Comparison of ENCODE assay signal across 9 cellular contexts in genomic region chr11:61830318-61831105, GRCh38. TPM values are rescaled to one million over a fixed set of nuclear protein-coding genes. Genes with fewer than 3 reads are reported as not detected.
DNase-seq lines count a peak whose midpoint lies in the region; ATAC-seq and TF ChIP-seq lines count a peak whose summit lies in the region.
"Had no signal": no experiment of that assay in that cellular context is flagged by ENCODE, and none has a peak within 500 bp of the region (broad histone marks: within the 10 kb centered on the region; RNA-seq: fewer than 3 reads in every experiment).

No MANE protein-coding gene starts in this region.

- H3K9me3 ChIP-seq in neural cell (ENCODE audit: low read length) = no peaks in the 10 kb centered on the region

- peaks cover 2% of the 10 kb centered on the region for H3K36me3 Mint-ChIP-seq in IgD-negative memory B cell
- H3K36me3 Mint-ChIP-seq: T-cell had no signal

- ATAC-seq in HG03571 (IDR thresholded peaks at IDR 0.05; ENCODE audit: unreplicated experiment) = no peak
- ATAC-seq in GM19463 (IDR thresholded peaks at IDR 0.05; ENCODE audit: unreplicated experiment) = no peak
- ATAC-seq: T-cell had no signal

- H4K20me1 ChIP-seq in neural cell (ENCODE audit: insufficient read depth) = peaks cover 8% of the 10 kb centered on the region

- CTCF ChIA-PET in BJ (lab: Yijun Ruan, JAX) = interaction anchor here (0.6 to 4.8 kb wide), 6 partner anchors 13 to 276 kb away, joined by 3 to 22 read pairs (median 3); partner anchors contain the start of gene FADS1

- H3K4me1 Mint-ChIP-seq in IgD-negative memory B cell = peaks cover 17 to 20% (median 19%) of the 10 kb centered on the region in 3 donors

- H3K4me3 ChIP-seq in BJ (ENCODE audit: low read depth, low read length) = peak overlapping the region; percentile 82
- peak overlapping the region; percentile 67 for H3K4me3 ChIP-seq in choroid plexus epithelial cell (ENCODE audit: low read depth, low read length)
- peak overlapping the region; percentile 100 for H3K4me3 ChIP-seq in neural cell (ENCODE audit: low read length)

- peak overlapping the region in 3 of 4 donors; percentile 8 to 53 (median 41) for H3K4me3 Mint-ChIP-seq in IgD-negative memory B cell

- no peaks in the 10 kb centered on the region for H3K9me3 Mint-ChIP-seq in IgD-negative memory B cell
- H3K9me3 Mint-ChIP-seq: T-cell had no signal

- TF ChIP-seq RAD21 in neural cell (conservative IDR thresholded peaks at IDR 0.05) = no peak

- H3K27me3 ChIP-seq in BJ (ENCODE audit: control insufficient read depth, insufficient read depth, low read length) (no peaks in the 10 kb centered on the region), neural cell (ENCODE audit: insufficient read depth, low read depth, low read length) (no peaks in the 10 kb centered on the region)

- peaks cover 8% of the 10 kb centered on the region for H3F3A ChIP-seq in neural cell (ENCODE audit: insufficient read depth, low read length, poor library complexity, severe bottlenecking)

- POLR2A ChIA-PET in BJ (lab: Charles Lee) = no interaction called here

- TF ChIP-seq EP300 in neural cell (conservative IDR thresholded peaks at IDR 0.05; ENCODE audit: poor library complexity, severe bottlenecking) = no peak

- peak overlapping the region; percentile 96 for H3K4me2 ChIP-seq in neural cell (ENCODE audit: low read length)

- H3K27ac ChIP-seq in neural cell (ENCODE audit: low read length) = peak overlapping the region; percentile 100

- no peak for TF ChIP-seq CTCF in BJ (IDR thresholded peaks at IDR 0.05; ENCODE audit: insufficient read depth, low read depth, low read length)
- TF ChIP-seq CTCF in choroid plexus epithelial cell (conservative IDR thresholded peaks at IDR 0.05; ENCODE audit: low read depth, low read length) = no peak
- peak; percentile 9 for TF ChIP-seq CTCF in neural cell (IDR thresholded peaks at IDR 0.05; ENCODE audit: poor library complexity, severe bottlenecking)

- peaks cover 74% of the 10 kb centered on the region for H3K79me2 ChIP-seq in neural cell (replicated peaks; ENCODE audit: insufficient read depth, low read length)

- H3K9me2 ChIP-seq in neural cell (ENCODE audit: insufficient read depth, low read length) = no peaks in the 10 kb centered on the region

- DNase-seq in BJ (ENCODE audit: low read depth) (no peak), choroid plexus epithelial cell (ENCODE audit: low read depth) (peak; percentile 67), retina (no peak), iPS-NIHi7 (ENCODE audit: extremely low spot score) (no peak)
- DNase-seq: T-cell had no signal

- no peak overlapping the region for H3K27ac Mint-ChIP-seq in IgD-negative memory B cell
- H3K27ac Mint-ChIP-seq: T-cell had no signal

- peaks cover 7% of the 10 kb centered on the region for H3K27me3 Mint-ChIP-seq in IgD-negative memory B cell

- peaks cover 3% of the 10 kb centered on the region; the same call in 1 of the 2 replicates for H3K36me3 ChIP-seq in BJ (ENCODE audit: control insufficient read depth, insufficient read depth, low read length)
- H3K36me3 ChIP-seq in neural cell (ENCODE audit: insufficient read depth, low read length) = no peaks in the 10 kb centered on the region

- peak overlapping the region; percentile 100 for H3K9ac ChIP-seq in neural cell (ENCODE audit: low read length)

- H2AFZ ChIP-seq in neural cell (ENCODE audit: low read depth, low read length) = no peak overlapping the region

TF ChIP-seq in neural cell, 6 proteins besides CTCF, POLR2A, EP300 and RAD21:
- TF ChIP-seq POLR2AphosphoS5 (IDR thresholded peaks at IDR 0.05) (no peak), SMC3 (conservative IDR thresholded peaks at IDR 0.05; ENCODE audit: poor library complexity) (no peak), TAF1 (IDR thresholded peaks at IDR 0.05; ENCODE audit: low read depth) (no peak), EZH2 (IDR thresholded peaks at IDR 0.05; ENCODE audit: borderline replicate concordance, insufficient read depth, low read length, poor library complexity, severe bottlenecking) (no peak), MXI1 (conservative IDR thresholded peaks at IDR 0.05; ENCODE audit: poor library complexity, severe bottlenecking) (no peak)
- TF ChIP-seq, protein P1, sequence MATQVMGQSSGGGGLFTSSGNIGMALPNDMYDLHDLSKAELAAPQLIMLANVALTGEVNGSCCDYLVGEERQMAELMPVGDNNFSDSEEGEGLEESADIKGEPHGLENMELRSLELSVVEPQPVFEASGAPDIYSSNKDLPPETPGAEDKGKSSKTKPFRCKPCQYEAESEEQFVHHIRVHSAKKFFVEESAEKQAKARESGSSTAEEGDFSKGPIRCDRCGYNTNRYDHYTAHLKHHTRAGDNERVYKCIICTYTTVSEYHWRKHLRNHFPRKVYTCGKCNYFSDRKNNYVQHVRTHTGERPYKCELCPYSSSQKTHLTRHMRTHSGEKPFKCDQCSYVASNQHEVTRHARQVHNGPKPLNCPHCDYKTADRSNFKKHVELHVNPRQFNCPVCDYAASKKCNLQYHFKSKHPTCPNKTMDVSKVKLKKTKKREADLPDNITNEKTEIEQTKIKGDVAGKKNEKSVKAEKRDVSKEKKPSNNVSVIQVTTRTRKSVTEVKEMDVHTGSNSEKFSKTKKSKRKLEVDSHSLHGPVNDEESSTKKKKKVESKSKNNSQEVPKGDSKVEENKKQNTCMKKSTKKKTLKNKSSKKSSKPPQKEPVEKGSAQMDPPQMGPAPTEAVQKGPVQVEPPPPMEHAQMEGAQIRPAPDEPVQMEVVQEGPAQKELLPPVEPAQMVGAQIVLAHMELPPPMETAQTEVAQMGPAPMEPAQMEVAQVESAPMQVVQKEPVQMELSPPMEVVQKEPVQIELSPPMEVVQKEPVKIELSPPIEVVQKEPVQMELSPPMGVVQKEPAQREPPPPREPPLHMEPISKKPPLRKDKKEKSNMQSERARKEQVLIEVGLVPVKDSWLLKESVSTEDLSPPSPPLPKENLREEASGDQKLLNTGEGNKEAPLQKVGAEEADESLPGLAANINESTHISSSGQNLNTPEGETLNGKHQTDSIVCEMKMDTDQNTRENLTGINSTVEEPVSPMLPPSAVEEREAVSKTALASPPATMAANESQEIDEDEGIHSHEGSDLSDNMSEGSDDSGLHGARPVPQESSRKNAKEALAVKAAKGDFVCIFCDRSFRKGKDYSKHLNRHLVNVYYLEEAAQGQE (IDR thresholded peaks at IDR 0.05; ENCODE audit: borderline replicate concordance) = no peak
TF ChIP-seq in neural cell: peak in this region for 0.

RNA-seq across cellular contexts. Expression of gene FADS2, which starts 2.4 kb away (rescaled TPM):
- 181 and 327 TPM in 2 replicates for polyA plus RNA-seq in BJ (2011; rRNA removed)
- 242 and 419 TPM in 2 replicates for polyA minus RNA-seq in BJ (2011; rRNA and poly(A)+ RNA removed)
- 0.63 TPM for polyA plus RNA-seq in IgD-negative memory B cell
- 145 and 152 TPM in 2 replicates for polyA plus RNA-seq in neural cell
- polyA minus RNA-seq in neural cell = 211 and 242 TPM in 2 replicates

RNA-seq across cellular contexts. Expression of gene FADS1, which starts 13.7 kb away (rescaled TPM):
- 48.1 and 58.0 TPM in 2 replicates for polyA plus RNA-seq in BJ (2011; rRNA removed)
- 38.7 and 87.4 TPM in 2 replicates for polyA minus RNA-seq in BJ (2011; rRNA and poly(A)+ RNA removed)
- 1.6 TPM for polyA plus RNA-seq in IgD-negative memory B cell
- polyA plus RNA-seq in neural cell = 102 and 119 TPM in 2 replicates
- 150 and 199 TPM in 2 replicates for polyA minus RNA-seq in neural cell

RNA-seq across cellular contexts. Expression of gene FEN1, which starts 37.8 kb away (rescaled TPM):
- polyA plus RNA-seq in BJ (2011; rRNA removed) (11.7 and 13.2 TPM in 2 replicates), IgD-negative memory B cell (12.6 TPM), neural cell (27.2 and 33.9 TPM in 2 replicates)
- polyA minus RNA-seq in BJ (2011; rRNA and poly(A)+ RNA removed) = 12.0 and 16.4 TPM in 2 replicates
- polyA minus RNA-seq in neural cell = 22.6 and 23.3 TPM in 2 replicates

RNA-seq across cellular contexts. Expression of gene TMEM258, which starts 38.1 kb away (rescaled TPM):
- polyA plus RNA-seq in BJ (2011; rRNA removed) (371 and 399 TPM in 2 replicates), IgD-negative memory B cell (210 TPM), neural cell (134 and 141 TPM in 2 replicates)
- polyA minus RNA-seq in BJ (2011; rRNA and poly(A)+ RNA removed) = 72.7 and 128 TPM in 2 replicates
- polyA minus RNA-seq in neural cell = 27.8 and 35.9 TPM in 2 replicates

Comparison
In these comparisons a context has a peak if more than half of its experiments do, and no peak if none do; other contexts are left out.
1. RNA of gene FADS2, which starts 2.4 kb away (polyA plus RNA-seq): 181 to 327 TPM in BJ and 145 to 152 TPM in neural cell; 0.63 TPM in IgD-negative memory B cell (single experiment); every median in the first group is over 10 times any median in the second.
2. RNA of gene FADS1, which starts 13.7 kb away (polyA plus RNA-seq): 102 to 119 TPM in neural cell and 48.1 to 58.0 TPM in BJ; 1.6 TPM in IgD-negative memory B cell (single experiment); every median in the first group is over 10 times any median in the second.
3. Peak in every context shown above with its lines, with median percentiles within 50 percentile points of each other: H3K4me3 ChIP-seq.